In genomic region chr12:43444940-43445564, GRCh38 we compare ENCODE assay signal across 8 cellular contexts.
DNase-seq lines count a peak whose midpoint lies in the region; ATAC-seq and TF ChIP-seq lines count a peak whose summit lies in the region.

No MANE protein-coding gene starts in this region.

- POLR2A ChIA-PET in OCI-LY7 (lab: Charles Lee), result no interaction called here

- WGBS in right cardiac atrium, result 57% methylated on average over 3 of the region's 3 CpGs

- H3K27me3 ChIP-seq in BE2C, result no peaks in the 10 kb centered on the region
- no peaks in the 10 kb centered on the region for H3K27me3 ChIP-seq in right cardiac atrium (ENCODE audit: control insufficient read depth, insufficient read depth)

- no peaks in the 10 kb centered on the region for H3K4me1 Mint-ChIP-seq in activated naive CD4-positive, alpha-beta T cell treated with anti-CD3 and anti-CD28 coated beads for 36 hours (ENCODE audit: low read depth)

- no peak overlapping the region for H3K27ac ChIP-seq in OCI-LY7 (ENCODE audit: low read depth, low read length, poor library complexity, severe bottlenecking)
- H3K27ac ChIP-seq in right cardiac atrium (ENCODE audit: low read length), result no peak overlapping the region

- H3K9me2 ChIP-seq in OCI-LY7 (ENCODE audit: insufficient read depth, low read length), result no peaks in the 10 kb centered on the region

- TF ChIP-seq CTCF in BE2C (IDR thresholded peaks at IDR 0.05; ENCODE audit: low read depth, low read length), result peak; percentile 91
- peak; percentile 91 for TF ChIP-seq CTCF in OCI-LY7 (conservative IDR thresholded peaks at IDR 0.05; ENCODE audit: low read length)

- no peaks in the 10 kb centered on the region for H3K36me3 ChIP-seq in BE2C
- no peaks in the 10 kb centered on the region for H3K36me3 ChIP-seq in OCI-LY7 (ENCODE audit: insufficient read depth, low read length)

- no peaks in the 10 kb centered on the region for H3K9me3 Mint-ChIP-seq in activated naive CD4-positive, alpha-beta T cell treated with anti-CD3 and anti-CD28 coated beads for 36 hours

- CTCF ChIA-PET in OCI-LY7 (lab: Charles Lee; ENCODE audit: unreplicated experiment), result no interaction called here
- CTCF ChIA-PET in activated naive CD4-positive, alpha-beta T cell treated with anti-CD3 and anti-CD28 coated beads for 36 hours (lab: Charles Lee), result interaction anchor here (0.6 to 3.9 kb wide), 6 partner anchors 14 to 950 kb away, joined by 3 to 20 read pairs (median 6); no protein-coding TSS in a partner anchor

- H3K4me1 ChIP-seq in BE2C, result no peaks in the 10 kb centered on the region
- H3K4me1 ChIP-seq in OCI-LY7 (ENCODE audit: insufficient read depth, low read length, poor library complexity, severe bottlenecking), result no peaks in the 10 kb centered on the region
- no peaks in the 10 kb centered on the region for H3K4me1 ChIP-seq in right cardiac atrium (ENCODE audit: control insufficient read depth, insufficient read depth, low read length)

- H3K4me3 Mint-ChIP-seq in activated naive CD4-positive, alpha-beta T cell treated with anti-CD3 and anti-CD28 coated beads for 36 hours, result no peak overlapping the region

- H3K27ac Mint-ChIP-seq in activated naive CD4-positive, alpha-beta T cell treated with anti-CD3 and anti-CD28 coated beads for 36 hours, result no peak overlapping the region

- H3K4me3 ChIP-seq in BE2C (ENCODE audit: low read depth, low read length) (no peak overlapping the region), OCI-LY7 (ENCODE audit: low read depth, low read length, poor library complexity, severe bottlenecking) (no peak overlapping the region), right cardiac atrium (ENCODE audit: low read length) (no peak overlapping the region)

- peak; percentile 68 for DNase-seq in BE2C
- DNase-seq in OCI-LY7 (ENCODE audit: low spot score), result peak; percentile 57
- DNase-seq in activated naive CD4-positive, alpha-beta T cell treated with anti-CD3 and anti-CD28 coated beads for 36 hours, result peak; percentile 72
- peak in 2 of 3 donors; percentile 23 to 49 for DNase-seq in right cardiac atrium
- peak; percentile 21 to 60 for DNase-seq in stimulated activated CD4-positive, alpha-beta T cell treated with anti-CD3 and anti-CD28 coated beads, Interleukin-12 subunit alpha, Interleukin-12 subunit beta, amount 100 ng/mL, for 24 hours (ENCODE audit: low read depth in 2 of 2)

- H3K79me2 ChIP-seq in OCI-LY7 (ENCODE audit: insufficient read depth, low read depth, low read length), result no peaks in the 10 kb centered on the region

- peaks cover 8% of the 10 kb centered on the region for H3K27me3 Mint-ChIP-seq in activated naive CD4-positive, alpha-beta T cell treated with anti-CD3 and anti-CD28 coated beads for 36 hours (ENCODE audit: low read depth)

- intact Hi-C loops in OCI-LY7 (cut with micrococcal nuclease; ENCODE audit: unreplicated experiment), result loop anchor here (5.0 kb wide), 1 partner anchor 437 kb away; no protein-coding TSS in a partner anchor
- intact Hi-C loops in activated naive CD4-positive, alpha-beta T cell treated with anti-CD3 and anti-CD28 coated beads for 36 hours (cut with micrococcal nuclease), result loop anchor here (1.0 to 10.0 kb wide), 3 partner anchors 284 to 1490 kb away; no protein-coding TSS in a partner anchor
- intact Hi-C loops in right cardiac atrium (cut with DNase I), result no loop called here

- H4K20me1 ChIP-seq in OCI-LY7 (ENCODE audit: insufficient read depth, low read length), result no peaks in the 10 kb centered on the region

- H3K4me2 ChIP-seq in OCI-LY7 (ENCODE audit: low read length), result no peak overlapping the region

- TF ChIP-seq POLR2A in GM18505 (IDR thresholded peaks at IDR 0.05; ENCODE audit: borderline replicate concordance, extremely low read depth, insufficient read depth, insufficient read length), result no peak

- H3K9me3 ChIP-seq in BE2C (no peaks in the 10 kb centered on the region), OCI-LY7 (ENCODE audit: low read length) (no peaks in the 10 kb centered on the region), right cardiac atrium (ENCODE audit: control insufficient read depth, low read length) (no peaks in the 10 kb centered on the region)

- no peaks in the 10 kb centered on the region for H3K36me3 Mint-ChIP-seq in activated naive CD4-positive, alpha-beta T cell treated with anti-CD3 and anti-CD28 coated beads for 36 hours (ENCODE audit: low read depth)

- ATAC-seq in GM18505 (IDR thresholded peaks at IDR 0.05; ENCODE audit: unreplicated experiment), result peak; percentile 74
- peak; percentile 52 for ATAC-seq in HG03469 (IDR thresholded peaks at IDR 0.05; ENCODE audit: unreplicated experiment)
- ATAC-seq in right cardiac atrium, result no peak
- ATAC-seq in HG02840 (IDR thresholded peaks at IDR 0.05; ENCODE audit: low FRiP score, unreplicated experiment), result no peak

- H2AFZ ChIP-seq in OCI-LY7 (ENCODE audit: low read length), result no peak overlapping the region

- BruUV-seq in OCI-LY7 (replicated peaks; lab: Mats Ljungman, UMichigan), result no TSS peak

Comparison
In these comparisons a context has a peak if more than half of its experiments do, and no peak if none do; other contexts are left out.
1. ATAC-seq: peak in GM18505 (single experiment) and HG03469 (single experiment); none in right cardiac atrium (0 of 2) and HG02840 (single experiment).
2. intact Hi-C loops: an anchor here in OCI-LY7 (5.0 kb wide) and activated naive CD4-positive, alpha-beta T cell treated with anti-CD3 and anti-CD28 coated beads for 36 hours (1.0 to 10.0 kb wide); none called in right cardiac atrium.
3. Peak in every context shown above with its lines, with median percentiles within 50 percentile points of each other: DNase-seq.